ENCODE assay signal across 1 cellular context in genomic region chr14:96198430-96199133, GRCh38.
A peak's percentile ranks its signal among the peaks of the same experiment; 100 is the strongest.
TF ChIP-seq lines count a peak whose summit lies in the region.

No MANE protein-coding gene starts in this region.

TF ChIP-seq in GM12878, 131 proteins besides CTCF, POLR2A, EP300 and RAD21 (continued from another document):
- peak in 1 of 2 experiments; percentile 21; a peak in 1 of 4 replicates for TF ChIP-seq IKZF2 (IDR thresholded peaks at IDR 0.05)
